In the genomic region with DNA sequence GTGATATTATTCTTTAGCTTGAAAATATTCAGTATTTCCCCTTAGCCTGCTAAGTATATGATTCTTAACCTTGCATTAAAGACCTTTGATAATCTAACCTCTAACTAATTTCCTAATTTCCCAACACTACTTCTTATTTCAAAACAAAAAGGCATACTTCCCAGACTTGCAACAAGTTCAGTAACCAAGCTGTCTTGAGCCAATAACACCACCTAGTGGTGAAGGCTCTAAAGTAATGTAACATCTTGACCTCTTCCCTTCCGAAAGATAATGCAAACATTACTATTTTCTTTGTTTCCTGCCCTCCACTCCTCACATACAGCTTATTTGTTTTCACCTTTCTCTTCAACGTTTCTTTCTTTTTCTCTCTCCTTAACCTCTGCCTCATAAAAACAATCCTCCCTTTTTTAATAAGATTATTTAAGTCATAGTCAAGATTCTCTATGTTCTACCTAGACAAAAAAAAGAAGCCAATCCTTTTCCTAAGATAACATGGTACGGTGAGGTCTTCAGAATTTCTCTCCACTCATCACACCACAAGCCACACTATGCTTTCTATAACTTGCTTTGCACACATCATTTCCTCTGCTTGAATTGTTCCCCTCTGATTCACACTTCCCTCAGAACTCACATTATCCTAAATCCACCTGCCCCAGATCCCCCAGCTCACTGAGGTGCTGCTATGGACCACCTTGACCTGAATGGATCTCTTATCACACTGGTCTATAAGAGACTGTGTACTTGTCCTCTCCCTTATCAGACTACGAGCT, we compare ENCODE assay signal across 9 cellular contexts. TPM values are rescaled to one million over a fixed set of nuclear protein-coding genes. Genes with fewer than 3 reads are reported as not detected.
DNase-seq lines count a peak whose midpoint lies in the region; ATAC-seq, FAIRE-seq and TF ChIP-seq lines count a peak whose summit lies in the region.
"Had no signal": no experiment of that assay in that cellular context is flagged by ENCODE, and none has a peak within 500 bp of the region (broad histone marks: within the 10 kb centered on the region; RNA-seq: fewer than 3 reads in every experiment).

No MANE protein-coding gene starts in this region.

- no peak for TF ChIP-seq EP300 in SK-N-SH (IDR thresholded peaks at IDR 0.05; ENCODE audit: borderline replicate concordance in 1 of 2, low read depth in 1 of 2, low read length in 1 of 2)

- no peak for TF ChIP-seq POLR2A in endothelial cell of umbilical vein (IDR thresholded peaks at IDR 0.05; ENCODE audit: low read depth, low read length)

- no peak for ATAC-seq in SK-N-SH treated with all-trans-retinoic acid at 6 μM for 48 hours
- ATAC-seq in GM18517 (IDR thresholded peaks at IDR 0.05; ENCODE audit: unreplicated experiment): no peak
- ATAC-seq in HG03442 (IDR thresholded peaks at IDR 0.05; ENCODE audit: unreplicated experiment): no peak

- dilution Hi-C loops in endothelial cell of umbilical vein (cut with MboI; ENCODE audit: extremely low pct_ligation_motif_present, low sequenced_read_pairs): no loop called here

- intact Hi-C loops in endothelial cell of umbilical vein (cut with micrococcal nuclease): loop anchor here (10.0 kb wide), 1 partner anchor 365 kb away; no protein-coding TSS in a partner anchor

- no peak overlapping the region for H3K27ac ChIP-seq in SK-N-SH (ENCODE audit: low read depth in 2 of 2, low read length in 1 of 2)
- no peak overlapping the region for H3K27ac ChIP-seq in endothelial cell of umbilical vein (ENCODE audit: insufficient read depth, low read depth, low read length)
- no peak overlapping the region for H3K27ac ChIP-seq in small intestine (ENCODE audit: low read depth in 1 of 2, low read length in 1 of 2)

- TF ChIP-seq RAD21 in SK-N-SH (IDR thresholded peaks at IDR 0.05; ENCODE audit: low read length): peak; percentile 25; the same call in 1 of the 2 replicates

- no peaks in the 10 kb centered on the region for H3F3A ChIP-seq in SK-N-SH (replicated peaks; ENCODE audit: insufficient read depth)

- H3K79me2 ChIP-seq in SK-N-SH (ENCODE audit: insufficient read depth) (peaks cover 92% of the 10 kb centered on the region), endothelial cell of umbilical vein (ENCODE audit: control insufficient read depth, insufficient read depth, low read length) (no peaks in the 10 kb centered on the region)

- H4K20me1 ChIP-seq in SK-N-SH (ENCODE audit: insufficient read depth): peaks cover 11% of the 10 kb centered on the region; the same call in 1 of the 2 replicates
- no peaks in the 10 kb centered on the region for H4K20me1 ChIP-seq in endothelial cell of umbilical vein (replicated peaks; ENCODE audit: control insufficient read depth, extremely low read depth, insufficient read depth, low read length)

- H3K9me2 ChIP-seq in SK-N-SH: no peaks in the 10 kb centered on the region

- CTCF ChIA-PET in SK-N-SH (lab: Yijun Ruan, JAX): interaction anchor here (0.5 to 1.3 kb wide), 2 partner anchors 12 to 162 kb away, joined by 3 to 4 read pairs; no protein-coding TSS in a partner anchor
- CTCF ChIA-PET in endothelial cell of umbilical vein (lab: Charles Lee): no interaction called here

- no peaks in the 10 kb centered on the region for H3K9me1 ChIP-seq in endothelial cell of umbilical vein (replicated peaks; ENCODE audit: control insufficient read depth, extremely low read depth, insufficient read depth, low read length)

- no peak overlapping the region for H3K4me3 ChIP-seq in SK-N-SH (ENCODE audit: low read depth in 2 of 2, low read length in 1 of 2)
- H3K4me3 ChIP-seq in endothelial cell of umbilical vein (replicated peaks in 1 of 3; ENCODE audit: insufficient read depth in 1 of 3, low read depth in 1 of 3, low read length in 3 of 3): no peak overlapping the region
- no peak overlapping the region for H3K4me3 ChIP-seq in small intestine (ENCODE audit: low read depth in 1 of 2, low read length in 2 of 2)

- TF ChIP-seq CTCF in SK-N-SH (IDR thresholded peaks at IDR 0.05): peak; percentile 56
- TF ChIP-seq CTCF in endothelial cell of umbilical vein (IDR thresholded peaks at IDR 0.05; ENCODE audit: extremely low read depth in 1 of 2, insufficient read depth in 1 of 2, low read depth in 1 of 2, low read length in 2 of 2): peak; percentile 9 to 11

- no peaks in the 10 kb centered on the region for H3K36me3 ChIP-seq in SK-N-SH (replicated peaks in 1 of 2; ENCODE audit: control insufficient read depth in 1 of 2, insufficient read depth in 2 of 2, low read length in 1 of 2)
- H3K36me3 ChIP-seq in endothelial cell of umbilical vein (ENCODE audit: control insufficient read depth in 2 of 2, extremely low read depth in 1 of 2, insufficient read depth in 2 of 2, low read length in 2 of 2): no peaks in the 10 kb centered on the region
- H3K36me3 ChIP-seq in small intestine (ENCODE audit: control insufficient read depth in 2 of 2, insufficient read depth in 2 of 2, low read length in 2 of 2): no peaks in the 10 kb centered on the region

- H3K9ac ChIP-seq in SK-N-SH: no peak overlapping the region
- no peak overlapping the region for H3K9ac ChIP-seq in endothelial cell of umbilical vein (replicated peaks; ENCODE audit: extremely low read depth, insufficient read depth, low read length)

- H3K27me3 ChIP-seq in SK-N-SH (ENCODE audit: insufficient read depth) (peaks cover 9% of the 10 kb centered on the region; the same call in 1 of the 2 replicates), endothelial cell of umbilical vein (ENCODE audit: control insufficient read depth in 2 of 2, insufficient read depth in 2 of 2, low read length in 2 of 2) (peaks cover 21 to 32% of the 10 kb centered on the region in 2 experiments), small intestine (ENCODE audit: control insufficient read depth in 2 of 2, insufficient read depth in 2 of 2, low read length in 2 of 2) (no peaks in the 10 kb centered on the region)

- BruUV-seq in endothelial cell of umbilical vein (replicated peaks; lab: Mats Ljungman, UMichigan): no TSS peak

- H2AFZ ChIP-seq in SK-N-SH (ENCODE audit: low read depth) (no peak overlapping the region), endothelial cell of umbilical vein (ENCODE audit: low read depth, low read length) (no peak overlapping the region)

- no peak overlapping the region for H3K4me2 ChIP-seq in SK-N-SH
- no peak overlapping the region for H3K4me2 ChIP-seq in endothelial cell of umbilical vein (ENCODE audit: insufficient read depth, low read length)

- H3K9me3 ChIP-seq in SK-N-SH (peaks cover 13% of the 10 kb centered on the region; the same call in 1 of the 2 replicates), endothelial cell of umbilical vein (replicated peaks; ENCODE audit: control insufficient read depth, insufficient read depth, low read length) (no peaks in the 10 kb centered on the region), small intestine (ENCODE audit: control insufficient read depth, low read depth) (no peaks in the 10 kb centered on the region)

- POLR2A ChIA-PET in SK-N-SH (lab: Yijun Ruan, JAX): no interaction called here
- POLR2A ChIA-PET in endothelial cell of umbilical vein (lab: Charles Lee): no interaction called here

- DNase-seq in SK-N-SH: no peak
- peak; percentile 7 for DNase-seq in NCI-H510A (lab: John Stamatoyannopoulos, UW)
- no peak for DNase-seq in endothelial cell of umbilical vein (ENCODE audit: low read depth, low spot score)
- DNase-seq in small intestine: peak; percentile 25
- DNase-seq in stimulated activated CD4-positive, alpha-beta T cell treated with anti-CD3 and anti-CD28 coated beads, Interleukin-1b, Interleukin-23, amount 100 ng/mL, for 48 hours: no peak
- DNase-seq: activated CD4-positive, CD25-positive, alpha-beta regulatory T cell had no signal

- no peak for FAIRE-seq in endothelial cell of umbilical vein (lab: Jason Lieb, UNC)
- no peak for FAIRE-seq in small intestine (lab: Jason Lieb, UNC)

- WGBS in SK-N-SH (ENCODE audit: low lambda C conversion rate): 41% methylated on average over 4 of the region's 4 CpGs
- WGBS in small intestine, 3 donors: 77 to 89% (median 81%) methylated on average over 4 of the region's 4 CpGs

- no peaks in the 10 kb centered on the region; a peak in 3 of 4 replicates for H3K4me1 ChIP-seq in SK-N-SH (ENCODE audit: control insufficient read depth in 1 of 2, insufficient read depth in 2 of 2, low read depth in 1 of 2, low read length in 1 of 2)
- peaks cover 11% of the 10 kb centered on the region for H3K4me1 ChIP-seq in endothelial cell of umbilical vein (ENCODE audit: control insufficient read depth, extremely low read depth, insufficient read depth, low read length)
- H3K4me1 ChIP-seq in small intestine (ENCODE audit: control insufficient read depth in 2 of 2, insufficient read depth in 1 of 2, low read depth in 1 of 2, low read length in 1 of 2): no peaks in the 10 kb centered on the region

TF ChIP-seq in SK-N-SH, 30 proteins besides CTCF, POLR2A, EP300 and RAD21 (continues in another document):
- TF ChIP-seq RXRA (IDR thresholded peaks at IDR 0.05; ENCODE audit: borderline replicate concordance, low read depth): no peak
- no peak for TF ChIP-seq SMC3 (IDR thresholded peaks at IDR 0.05; ENCODE audit: low read depth, low read length)
- no peak for TF ChIP-seq RCOR1 (IDR thresholded peaks at IDR 0.05; ENCODE audit: low read length)

TF ChIP-seq in SK-N-SH treated with all-trans-retinoic acid at 6 μM for 48 hours, 23 proteins besides CTCF, POLR2A, EP300 and RAD21 (continues in another document):
- TF ChIP-seq OSR1 (CRISPR knock-in tag; IDR thresholded peaks at IDR 0.05) (no peak), ARNTL (CRISPR knock-in tag; IDR thresholded peaks at IDR 0.05; ENCODE audit: borderline replicate concordance, low read depth) (no peak), ESRRG (CRISPR knock-in tag; IDR thresholded peaks at IDR 0.05) (no peak), RARB (CRISPR knock-in tag; IDR thresholded peaks at IDR 0.05) (no peak)

TF ChIP-seq in endothelial cell of umbilical vein, 7 proteins besides CTCF, POLR2A, EP300 and RAD21 (continues in another document):
- TF ChIP-seq POLR2AphosphoS5 (IDR thresholded peaks at IDR 0.05; ENCODE audit: insufficient read depth, low read depth, low read length) (no peak), GATA2 (IDR thresholded peaks at IDR 0.05; ENCODE audit: insufficient read depth, insufficient read length, low read depth, low read length) (no peak), FOS (IDR thresholded peaks at IDR 0.05; ENCODE audit: borderline replicate concordance, insufficient read depth, low read length) (no peak), MYC (IDR thresholded peaks at IDR 0.05; ENCODE audit: low read depth, low read length) (no peak)

RNA-seq across cellular contexts. Expression of a gene that starts 3.5 kb away (rescaled TPM):
- polyA plus RNA-seq in SK-N-SH (2012; rRNA removed) (32.2 and 41.3 TPM in 2 replicates), endothelial cell of umbilical vein (9.8 and 10.4 TPM in 2 replicates), small intestine (10 to 100 TPM; 62.4 to 99.3 (median 67.8) TPM)
- 24.5 and 30.8 TPM in 2 replicates for polyA plus RNA-seq in SK-N-SH (2012; cell fraction: cytosol; rRNA removed)
- polyA plus RNA-seq in SK-N-SH (2012; cell fraction: nucleus; rRNA removed): 76.0 and 102 TPM in 2 replicates
- total RNA-seq in endothelial cell of umbilical vein: 8.6 and 9.2 TPM in 2 replicates
- polyA plus RNA-seq in endothelial cell of umbilical vein (2011; cell fraction: cytosol; rRNA removed): 8.7 and 9.1 TPM in 2 replicates
- 18.6 and 25.1 TPM in 2 replicates for polyA plus RNA-seq in endothelial cell of umbilical vein (2011; cell fraction: nucleus; rRNA removed)
- 6.4 and 6.9 TPM in 2 replicates for polyA plus RNA-seq in endothelial cell of umbilical vein (2012)
- polyA minus RNA-seq in endothelial cell of umbilical vein: 105 and 107 TPM in 2 replicates
- polyA minus RNA-seq in endothelial cell of umbilical vein (2011; cell fraction: cytosol; rRNA and poly(A)+ RNA removed): 75.8 TPM
- 55.9 and 66.5 TPM in 2 replicates for polyA minus RNA-seq in endothelial cell of umbilical vein (2011; cell fraction: nucleus; rRNA and poly(A)+ RNA removed)

Comparison
In these comparisons a context has a peak if more than half of its experiments do, and no peak if none do; other contexts are left out.
1. DNase-seq: peak in NCI-H510A (single experiment) and small intestine (single experiment); none in SK-N-SH (single experiment), endothelial cell of umbilical vein (single experiment) and stimulated activated CD4-positive, alpha-beta T cell treated with anti-CD3 and anti-CD28 coated beads, Interleukin-1b, Interleukin-23, amount 100 ng/mL, for 48 hours (single experiment).